16 cellular contexts compared by ENCODE assay signal in the genomic region with DNA sequence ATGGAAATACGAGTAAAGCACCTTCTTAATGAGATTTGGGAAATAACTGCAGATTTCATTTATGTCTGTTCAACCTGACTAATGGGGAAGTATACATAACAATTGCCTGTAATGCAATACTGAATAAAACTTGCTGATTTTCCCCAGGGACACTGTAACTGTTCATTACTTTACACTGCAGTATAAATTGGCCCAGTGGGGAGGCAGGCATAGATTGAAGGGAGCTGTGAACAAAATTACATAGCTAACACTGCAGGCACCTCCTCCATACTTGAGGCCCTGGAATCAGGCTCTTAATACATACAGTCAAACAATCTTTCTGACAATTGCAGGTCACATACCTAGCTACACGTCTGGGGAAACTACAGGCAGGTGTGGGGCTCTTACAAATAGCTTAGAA.
"Had no signal": no experiment of that assay in that cellular context is flagged by ENCODE, and none has a peak within 500 bp of the region (broad histone marks: within the 10 kb centered on the region; RNA-seq: fewer than 3 reads in every experiment).

No MANE protein-coding gene starts in this region.

- H3K79me2 ChIP-seq: hepatocyte had no signal

- H3K27me3 ChIP-seq: body of pancreas, colonic mucosa, hepatocyte, ovary, sigmoid colon, stomach, testis had no signal

- H3K4me2 ChIP-seq: hepatocyte had no signal

- ATAC-seq: body of pancreas, esophagus mucosa, left lobe of liver had no signal

- H3K27ac ChIP-seq: body of pancreas, colonic mucosa, hepatocyte, ovary, sigmoid colon, stomach, testis had no signal

- H3K4me3 ChIP-seq: body of pancreas, colonic mucosa, hepatocyte, ovary, sigmoid colon, stomach, testis had no signal

- H2AFZ ChIP-seq: hepatocyte had no signal

- DNase-seq: activated CD4-positive, alpha-beta T cell treated with anti-CD3 and anti-CD28 coated beads, Interleukin-2, amount 50 U/mL, for 1 hour; activated naive CD8-positive, alpha-beta T cell treated with anti-CD3 and anti-CD28 coated beads for 36 hours; amygdala; body of pancreas; central memory CD4-positive, alpha-beta T cell; colonic mucosa; islet precursor cell; mammary epithelial cell; ovary; sigmoid colon; stimulated activated CD4-positive, alpha-beta T cell treated with anti-CD3 and anti-CD28 coated beads, Interleukin-1b, Interleukin-23, amount 100 ng/mL, for 48 hours; stomach; testis had no signal

- H3K9me3 ChIP-seq: body of pancreas, colonic mucosa, ovary, sigmoid colon, stomach, testis had no signal

- H3K4me1 ChIP-seq: body of pancreas, colonic mucosa, sigmoid colon, stomach, testis had no signal

- H3K36me3 ChIP-seq: colonic mucosa, ovary, sigmoid colon, stomach had no signal
